ENCODE assay signal across 9 cellular contexts in genomic region chr19:15252398-15253018, GRCh38. TPM values are rescaled to one million over a fixed set of nuclear protein-coding genes. Genes with fewer than 3 reads are reported as not detected.
DNase-seq lines count a peak whose midpoint lies in the region; ATAC-seq and TF ChIP-seq lines count a peak whose summit lies in the region.
"Had no signal": no experiment of that assay in that cellular context is flagged by ENCODE, and none has a peak within 500 bp of the region (broad histone marks: within the 10 kb centered on the region; RNA-seq: fewer than 3 reads in every experiment).

No MANE protein-coding gene starts in this region.

- no peak for TF ChIP-seq POLR2A in NB4 (IDR thresholded peaks at IDR 0.05; ENCODE audit: extremely low read depth, insufficient read length)

- CTCF ChIA-PET in GM10248 (lab: Yijun Ruan, JAX): interaction anchor here (1.3 kb wide), 1 partner anchor 10 kb away, joined by 3 read pairs; no protein-coding TSS in a partner anchor

- H3K36me3 Mint-ChIP-seq in effector memory CD8-positive, alpha-beta T cell (ENCODE audit: insufficient read depth): peaks cover 69% of the 10 kb centered on the region

- H3K9me3 Mint-ChIP-seq in effector memory CD8-positive, alpha-beta T cell: no peaks in the 10 kb centered on the region
- H3K9me3 Mint-ChIP-seq: dendritic cell treated with granulocyte-macrophage colony-stimulating factor and Interleukin-4, amounts not matched to agents 40 ng/mL and 50 ng/mL, for 4 days had no signal

- peaks cover 0 to 6% of the 10 kb centered on the region in 2 donors for H3K4me1 Mint-ChIP-seq in effector memory CD8-positive, alpha-beta T cell (ENCODE audit: low read depth in 2 of 2)

- POLR2A ChIA-PET in GM10248 (lab: Yijun Ruan, JAX): no interaction called here

- DNase-seq in DMS 273 (lab: John Stamatoyannopoulos, UW; ENCODE audit: unreplicated experiment) (peak; percentile 70), NB4 (ENCODE audit: low read depth) (peak; percentile 15), epithelial cell of proximal tubule (ENCODE audit: low read depth) (no peak), pons (ENCODE audit: low spot score) (peak; percentile 86), GM10248 (ENCODE audit: extremely low spot score) (no peak)
- no peak for DNase-seq in effector memory CD8-positive, alpha-beta T cell
- DNase-seq in effector memory CD4-positive, alpha-beta T cell: no peak

- H3K27ac Mint-ChIP-seq in effector memory CD8-positive, alpha-beta T cell: peak overlapping the region in 1 of 2 donors; percentile 41
- H3K27ac Mint-ChIP-seq: dendritic cell treated with granulocyte-macrophage colony-stimulating factor and Interleukin-4, amounts not matched to agents 40 ng/mL and 50 ng/mL, for 4 days had no signal

- no peaks in the 10 kb centered on the region for H3K27me3 ChIP-seq in effector memory CD4-positive, alpha-beta T cell (replicated peaks; ENCODE audit: control insufficient read depth, insufficient read depth, low read length, poor library complexity, severe bottlenecking)

- peaks cover 97% of the 10 kb centered on the region for H3K36me3 ChIP-seq in effector memory CD4-positive, alpha-beta T cell (ENCODE audit: control insufficient read depth, insufficient read depth, low read length)

- H3K4me1 ChIP-seq in effector memory CD4-positive, alpha-beta T cell (ENCODE audit: control insufficient read depth, insufficient read depth, low read length, poor library complexity, severe bottlenecking): no peaks in the 10 kb centered on the region

- no peak overlapping the region for H3K4me3 Mint-ChIP-seq in effector memory CD8-positive, alpha-beta T cell
- H3K4me3 Mint-ChIP-seq: dendritic cell treated with granulocyte-macrophage colony-stimulating factor and Interleukin-4, amounts not matched to agents 40 ng/mL and 50 ng/mL, for 4 days had no signal

- peak; percentile 38 for TF ChIP-seq CTCF in NB4 (IDR thresholded peaks at IDR 0.05; ENCODE audit: low read depth, low read length)
- TF ChIP-seq CTCF in epithelial cell of proximal tubule (conservative IDR thresholded peaks at IDR 0.05; ENCODE audit: low read depth, low read length): peak; percentile 56
- no peak for TF ChIP-seq CTCF in GM10248 (IDR thresholded peaks at IDR 0.05; ENCODE audit: control extremely low read depth, extremely low read depth, low read depth, missing control alignments)

- H3K27ac ChIP-seq in effector memory CD4-positive, alpha-beta T cell (ENCODE audit: insufficient read depth, low read length, poor library complexity, severe bottlenecking): no peak overlapping the region

- H3K27me3 Mint-ChIP-seq in effector memory CD8-positive, alpha-beta T cell: no peaks in the 10 kb centered on the region
- H3K27me3 Mint-ChIP-seq: dendritic cell treated with granulocyte-macrophage colony-stimulating factor and Interleukin-4, amounts not matched to agents 40 ng/mL and 50 ng/mL, for 4 days had no signal

- no peak for ATAC-seq in effector memory CD8-positive, alpha-beta T cell (replicated peaks)
- no peak for ATAC-seq in GM19023 (IDR thresholded peaks at IDR 0.05; ENCODE audit: unreplicated experiment)

- no peaks in the 10 kb centered on the region for H3K9me3 ChIP-seq in effector memory CD4-positive, alpha-beta T cell (ENCODE audit: control insufficient read depth, low read length)

- no peak overlapping the region for H3K4me3 ChIP-seq in NB4 (ENCODE audit: low read depth, low read length)
- H3K4me3 ChIP-seq in epithelial cell of proximal tubule (ENCODE audit: low read depth, low read length): no peak overlapping the region
- no peak overlapping the region for H3K4me3 ChIP-seq in effector memory CD4-positive, alpha-beta T cell (ENCODE audit: insufficient read depth, low read depth, low read length, poor library complexity, severe bottlenecking)

RNA-seq across cellular contexts. Expression of gene EPHX3, which starts 20.3 kb away (rescaled TPM):
- 0.81 and 2.1 TPM in 2 replicates for total RNA-seq in epithelial cell of proximal tubule

RNA-seq across cellular contexts. Expression of gene NOTCH3, which starts 51.7 kb away (rescaled TPM):
- total RNA-seq in epithelial cell of proximal tubule: 3.8 and 19.6 TPM in 2 replicates

Comparison
In these comparisons a context has a peak if more than half of its experiments do, and no peak if none do; other contexts are left out.
1. DNase-seq: peak in DMS 273 (single experiment), NB4 (single experiment) and pons (single experiment); none in epithelial cell of proximal tubule (single experiment), effector memory CD8-positive, alpha-beta T cell (0 of 3), GM10248 (single experiment) and effector memory CD4-positive, alpha-beta T cell (0 of 3).